In the genomic region with DNA sequence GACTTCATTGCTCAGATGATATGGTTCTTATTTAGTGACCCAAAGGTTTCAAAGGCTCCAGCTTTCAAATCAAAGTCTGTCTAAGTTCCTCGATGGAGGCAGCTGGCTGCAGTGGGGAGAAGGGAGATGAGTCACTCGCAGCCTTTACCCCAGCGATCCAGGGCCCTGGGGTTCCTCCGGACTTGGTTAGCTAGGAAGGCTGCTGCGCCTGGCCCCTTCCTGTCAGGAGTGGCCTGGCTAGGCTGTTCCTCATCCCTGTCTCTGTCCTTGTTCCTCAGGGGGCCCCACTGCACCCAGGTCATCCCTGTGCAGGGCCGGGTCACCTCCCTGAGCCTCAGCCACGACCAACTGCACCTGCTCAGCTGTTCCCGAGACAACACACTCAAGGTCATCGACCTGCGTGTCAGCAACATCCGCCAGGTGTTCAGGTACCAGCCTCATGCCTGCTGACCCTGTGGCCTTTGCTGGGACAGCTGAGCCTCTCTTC, we compare ENCODE assay signal across 11 cellular contexts. TPM values are rescaled to one million over a fixed set of nuclear protein-coding genes. Genes with fewer than 3 reads are reported as not detected.
A peak's percentile ranks its signal among the peaks of the same experiment; 100 is the strongest.
DNase-seq lines count a peak whose midpoint lies in the region; ATAC-seq and TF ChIP-seq lines count a peak whose summit lies in the region.
"Had no signal": no experiment of that assay in that cellular context is flagged by ENCODE, and none has a peak within 500 bp of the region (broad histone marks: within the 10 kb centered on the region; RNA-seq: fewer than 3 reads in every experiment).

No MANE protein-coding gene starts in this region.

- no peak for DNase-seq in CD4-positive, alpha-beta T cell
- DNase-seq in astrocyte of the spinal cord (ENCODE audit: low read depth, low spot score) (peak; percentile 35), SK-N-DZ (ENCODE audit: low spot score) (no peak)
- DNase-seq: NCI-H774 had no signal

- H3K27ac ChIP-seq in CD4-positive, alpha-beta T cell (ENCODE audit: low read depth, low read length) = no peak overlapping the region
- H3K27ac ChIP-seq in neutrophil = peak overlapping the region; percentile 98
- peak overlapping the region in 2 of 4 donors; percentile 14 to 41 for H3K27ac ChIP-seq in gastroesophageal sphincter
- H3K27ac ChIP-seq: epithelial cell of prostate had no signal

- POLR2A ChIA-PET in CD4-positive, alpha-beta T cell (lab: Charles Lee) = interaction anchor here (0.9 to 1.1 kb wide), 5 partner anchors 12 to 397 kb away, joined by 3 to 5 read pairs (median 3); no protein-coding TSS in a partner anchor

- H3K9me3 Mint-ChIP-seq in CD4-positive, alpha-beta T cell = no peaks in the 10 kb centered on the region
- H3K9me3 Mint-ChIP-seq in IgD-negative memory B cell = no peaks in the 10 kb centered on the region
- H3K9me3 Mint-ChIP-seq: nephron had no signal

- CTCF ChIA-PET in CD4-positive, alpha-beta T cell (lab: Charles Lee) = interaction anchor here (1.0 to 1.2 kb wide), 2 partner anchors 34 to 103 kb away, joined by 3 read pairs; a partner anchor contains a TSS

- intact Hi-C loops in CD4-positive, alpha-beta T cell (cut with DNase I, micrococcal nuclease) = no loop called here

- H3K27ac Mint-ChIP-seq in CD4-positive, alpha-beta T cell = peak overlapping the region; percentile 84
- peak overlapping the region; percentile 73 to 97 (median 89) for H3K27ac Mint-ChIP-seq in IgD-negative memory B cell
- H3K27ac Mint-ChIP-seq: nephron had no signal

- TF ChIP-seq EP300 in gastroesophageal sphincter (IDR thresholded peaks at IDR 0.05) = no peak

- peaks cover 62% of the 10 kb centered on the region for H3K36me3 Mint-ChIP-seq in CD4-positive, alpha-beta T cell (ENCODE audit: low read depth)
- H3K36me3 Mint-ChIP-seq in IgD-negative memory B cell = peaks cover 4% of the 10 kb centered on the region

- WGBS in gastroesophageal sphincter (ENCODE audit: low coverage in 1 of 2), 2 donors = 81% methylated on average over 6 of the region's 11 CpGs; no CpG with 5 or more reads in 1 of the 2 donors

- peaks cover 99% of the 10 kb centered on the region for H3K36me3 ChIP-seq in neutrophil
- H3K36me3 ChIP-seq in gastroesophageal sphincter = peaks cover 0 to 19% of the 10 kb centered on the region in 2 donors

- in situ Hi-C loops in astrocyte of the spinal cord (cut with HindIII; ENCODE audit: low sequenced_read_pairs) = no loop called here

- no peaks in the 10 kb centered on the region for H3K9me3 ChIP-seq in CD4-positive, alpha-beta T cell (ENCODE audit: control insufficient read depth, low read length)
- no peaks in the 10 kb centered on the region for H3K9me3 ChIP-seq in neutrophil
- H3K9me3 ChIP-seq in gastroesophageal sphincter = no peaks in the 10 kb centered on the region

- no peaks in the 10 kb centered on the region for H3K27me3 Mint-ChIP-seq in CD4-positive, alpha-beta T cell
- no peaks in the 10 kb centered on the region for H3K27me3 Mint-ChIP-seq in IgD-negative memory B cell

- H3K4me3 Mint-ChIP-seq in CD4-positive, alpha-beta T cell = peak overlapping the region; percentile 38
- peak overlapping the region in 3 of 4 donors; percentile 39 to 52 (median 41) for H3K4me3 Mint-ChIP-seq in IgD-negative memory B cell
- H3K4me3 Mint-ChIP-seq: nephron had no signal

- TF ChIP-seq POLR2A in gastroesophageal sphincter (IDR thresholded peaks at IDR 0.05) = no peak

- H3K27me3 ChIP-seq in CD4-positive, alpha-beta T cell (ENCODE audit: control insufficient read depth, insufficient read depth, low read length) = no peaks in the 10 kb centered on the region
- H3K27me3 ChIP-seq in neutrophil (no peaks in the 10 kb centered on the region), gastroesophageal sphincter (no peaks in the 10 kb centered on the region)

- H3K4me3 ChIP-seq in astrocyte of the spinal cord (ENCODE audit: low read depth, low read length) (no peak overlapping the region), neutrophil (ENCODE audit: low read depth in 1 of 2, low read length in 1 of 2) (peak overlapping the region in 1 of 2 experiments; percentile 15), gastroesophageal sphincter (no peak overlapping the region)

- TF ChIP-seq CTCF in CD4-positive, alpha-beta T cell (IDR thresholded peaks at IDR 0.05) = no peak
- TF ChIP-seq CTCF in astrocyte of the spinal cord (IDR thresholded peaks at IDR 0.05; ENCODE audit: low read depth, low read length) (no peak), neutrophil (IDR thresholded peaks at IDR 0.05) (no peak), gastroesophageal sphincter (IDR thresholded peaks at IDR 0.05) (no peak)

- H3K4me1 ChIP-seq in neutrophil (ENCODE audit: control insufficient read depth in 1 of 2, insufficient read depth in 1 of 2, low read depth in 1 of 2, low read length in 1 of 2) (peaks cover 25 to 37% of the 10 kb centered on the region in 2 experiments), gastroesophageal sphincter (peaks cover 2 to 22% (median 12%) of the 10 kb centered on the region in 3 donors)

- peak; percentile 27 for ATAC-seq in CD4-positive, alpha-beta T cell (ENCODE audit: poor library complexity)
- no peak for ATAC-seq in HG03565 (IDR thresholded peaks at IDR 0.05; ENCODE audit: unreplicated experiment)
- ATAC-seq in gastroesophageal sphincter = no peak
- ATAC-seq in HG02852 (IDR thresholded peaks at IDR 0.05; ENCODE audit: unreplicated experiment) = no peak

- H3K4me1 Mint-ChIP-seq in CD4-positive, alpha-beta T cell (ENCODE audit: low read depth) = peaks cover 13% of the 10 kb centered on the region
- H3K4me1 Mint-ChIP-seq in IgD-negative memory B cell = peaks cover 20 to 27% (median 22%) of the 10 kb centered on the region in 3 donors

RNA-seq across cellular contexts. Expression of a gene that starts 13.9 kb away (rescaled TPM):
- 10 to 100 TPM; 58.3 to 61.6 TPM for total RNA-seq in CD4-positive, alpha-beta T cell
- 32.1 TPM for polyA plus RNA-seq in IgD-negative memory B cell
- 21.2 TPM in 2 replicates for polyA plus RNA-seq in SK-N-DZ (2014; cell fraction: cytosol; rRNA removed)
- 161 and 209 TPM in 2 replicates for polyA plus RNA-seq in SK-N-DZ (2014; cell fraction: nucleus; rRNA removed)
- total RNA-seq in gastroesophageal sphincter = 10 to 100 TPM in 3 of 4 donors, 1 to 10 TPM in 1; 8.3 to 27.9 (median 16.5) TPM

RNA-seq across cellular contexts. Expression of a gene that starts 34.3 kb away (rescaled TPM):
- total RNA-seq in CD4-positive, alpha-beta T cell = 10 to 100 TPM; 10.5 to 12.9 TPM
- polyA plus RNA-seq in IgD-negative memory B cell = 33.4 TPM
- 30.0 and 37.8 TPM in 2 replicates for polyA plus RNA-seq in SK-N-DZ (2014; cell fraction: cytosol; rRNA removed)
- 20.7 and 34.3 TPM in 2 replicates for polyA plus RNA-seq in SK-N-DZ (2014; cell fraction: nucleus; rRNA removed)
- total RNA-seq in gastroesophageal sphincter = 10 to 100 TPM; 35.8 to 56.6 (median 45.0) TPM
